ENCODE assay signal across 18 cellular contexts in the genomic region with DNA sequence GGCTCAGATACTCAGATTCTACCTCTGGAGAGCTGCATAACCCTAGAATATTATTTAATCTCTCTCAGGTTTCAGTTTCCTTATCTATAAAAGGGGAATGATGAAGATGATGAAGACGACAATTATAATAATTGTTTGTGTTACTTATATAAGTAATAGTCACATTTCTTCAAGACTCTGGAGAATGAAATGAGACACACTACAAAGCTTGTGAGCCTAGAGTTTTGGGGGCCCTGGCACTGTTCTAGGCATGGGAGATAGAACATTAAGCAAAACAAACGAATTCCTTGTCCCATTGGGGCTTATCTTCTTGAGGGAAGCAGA. TPM values are rescaled to one million over a fixed set of nuclear protein-coding genes. Genes with fewer than 3 reads are reported as not detected.
DNase-seq lines count a peak whose midpoint lies in the region; ATAC-seq and TF ChIP-seq lines count a peak whose summit lies in the region.
"Had no signal": no experiment of that assay in that cellular context is flagged by ENCODE, and none has a peak within 500 bp of the region (broad histone marks: within the 10 kb centered on the region; RNA-seq: fewer than 3 reads in every experiment).

No MANE protein-coding gene starts in this region.

- CTCF ChIA-PET in Panc1 (lab: Charles Lee) = interaction anchor here (1.0 kb wide), 1 partner anchor 10 kb away, joined by 3 read pairs; no protein-coding TSS in a partner anchor

- H3K4me1 Mint-ChIP-seq in T-helper 2 cell treated with Interferon-gamma antibody and Interleukin-4, amounts not matched to agents 5 μg/mL and 100 μg/mL, for 36 hours (ENCODE audit: low read depth) = peaks cover 52% of the 10 kb centered on the region
- peaks cover 52% of the 10 kb centered on the region for H3K4me1 Mint-ChIP-seq in dendritic cell treated with granulocyte-macrophage colony-stimulating factor and Interleukin-4, amounts not matched to agents 40 ng/mL and 50 ng/mL, for 4 days (ENCODE audit: low read depth)

- no peaks in the 10 kb centered on the region for H3K9me3 Mint-ChIP-seq in T-helper 2 cell treated with Interferon-gamma antibody and Interleukin-4, amounts not matched to agents 5 μg/mL and 100 μg/mL, for 36 hours
- H3K9me3 Mint-ChIP-seq in dendritic cell treated with granulocyte-macrophage colony-stimulating factor and Interleukin-4, amounts not matched to agents 40 ng/mL and 50 ng/mL, for 4 days = no peaks in the 10 kb centered on the region

- H3K27ac ChIP-seq in Panc1 (ENCODE audit: low read length) = peak overlapping the region; percentile 98
- H3K27ac ChIP-seq in neutrophil = peak overlapping the region; percentile 42
- H3K27ac ChIP-seq: left ventricle myocardium inferior had no signal

- DNase-seq in T-helper 2 cell treated with Interferon-gamma antibody and Interleukin-4, amounts not matched to agents 5 μg/mL and 100 μg/mL, for 36 hours (ENCODE audit: low spot score) = no peak
- DNase-seq in T-helper 2 cell (no peak), Panc1 (ENCODE audit: low read depth, low spot score) (no peak), HUDEP-2 (lab: John Stamatoyannopoulos, UW; ENCODE audit: unreplicated experiment in 76 of 76) (no peak), AG08395 (ENCODE audit: low spot score) (no peak)
- DNase-seq: 8988T; activated CD4-positive, CD25-positive, alpha-beta regulatory T cell treated with anti-CD3 and anti-CD28 coated beads, Interleukin-2, amount 50 U/mL, for 72 hours; activated gamma-delta T cell; central memory CD4-positive, alpha-beta T cell; HCEC 1CT; left ventricle myocardium inferior; occipital lobe; SK-N-SH; small intestine had no signal

- TF ChIP-seq CTCF in Panc1 (IDR thresholded peaks at IDR 0.05) (no peak), neutrophil (IDR thresholded peaks at IDR 0.05) (no peak)

- no peaks in the 10 kb centered on the region for H3K36me3 ChIP-seq in Panc1 (ENCODE audit: control insufficient read depth, insufficient read depth, low read length)
- H3K36me3 ChIP-seq in neutrophil = no peaks in the 10 kb centered on the region
- H3K36me3 ChIP-seq: left ventricle myocardium inferior, suprapubic skin had no signal

- no peaks in the 10 kb centered on the region for H3K9me3 ChIP-seq in Panc1 (ENCODE audit: control insufficient read depth, insufficient read depth, low read depth, low read length)
- no peaks in the 10 kb centered on the region for H3K9me3 ChIP-seq in neutrophil
- H3K9me3 ChIP-seq: left ventricle myocardium inferior, SK-N-SH, suprapubic skin had no signal

- H3K4me3 Mint-ChIP-seq in T-helper 2 cell treated with Interferon-gamma antibody and Interleukin-4, amounts not matched to agents 5 μg/mL and 100 μg/mL, for 36 hours = peak overlapping the region; percentile 32
- no peak overlapping the region for H3K4me3 Mint-ChIP-seq in dendritic cell treated with granulocyte-macrophage colony-stimulating factor and Interleukin-4, amounts not matched to agents 40 ng/mL and 50 ng/mL, for 4 days

- no peak for ATAC-seq in Panc1
- no peak for ATAC-seq in activated CD4-positive, CD25-positive, alpha-beta regulatory T cell treated with anti-CD3 and anti-CD28 coated beads, Interleukin-2, amount 50 U/mL, for 24 hours

- intact Hi-C loops in Panc1 (cut with micrococcal nuclease; ENCODE audit: unreplicated experiment) = loop anchor here (10.0 kb wide), 2 partner anchors 136 to 316 kb away; no protein-coding TSS in a partner anchor
- intact Hi-C loops in dendritic cell treated with granulocyte-macrophage colony-stimulating factor and Interleukin-4, amounts not matched to agents 40 ng/mL and 50 ng/mL, for 4 days (cut with micrococcal nuclease) = no loop called here

- POLR2A ChIA-PET in Panc1 (lab: Charles Lee) = interaction anchor here (0.5 to 1.3 kb wide), 3 partner anchors 10 to 47 kb away, joined by 4 to 10 read pairs (median 4); no protein-coding TSS in a partner anchor

- H3K36me3 Mint-ChIP-seq in T-helper 2 cell treated with Interferon-gamma antibody and Interleukin-4, amounts not matched to agents 5 μg/mL and 100 μg/mL, for 36 hours (ENCODE audit: low read depth) = peaks cover 26% of the 10 kb centered on the region
- H3K36me3 Mint-ChIP-seq in dendritic cell treated with granulocyte-macrophage colony-stimulating factor and Interleukin-4, amounts not matched to agents 40 ng/mL and 50 ng/mL, for 4 days (ENCODE audit: low read depth) = peaks cover under 1% of the 10 kb centered on the region

- no peaks in the 10 kb centered on the region for H3K27me3 Mint-ChIP-seq in T-helper 2 cell treated with Interferon-gamma antibody and Interleukin-4, amounts not matched to agents 5 μg/mL and 100 μg/mL, for 36 hours (ENCODE audit: low read depth)
- no peaks in the 10 kb centered on the region for H3K27me3 Mint-ChIP-seq in dendritic cell treated with granulocyte-macrophage colony-stimulating factor and Interleukin-4, amounts not matched to agents 40 ng/mL and 50 ng/mL, for 4 days

- peak overlapping the region; percentile 68 for H3K27ac Mint-ChIP-seq in T-helper 2 cell treated with Interferon-gamma antibody and Interleukin-4, amounts not matched to agents 5 μg/mL and 100 μg/mL, for 36 hours
- H3K27ac Mint-ChIP-seq in dendritic cell treated with granulocyte-macrophage colony-stimulating factor and Interleukin-4, amounts not matched to agents 40 ng/mL and 50 ng/mL, for 4 days = peak overlapping the region; percentile 71

- no TSS peak for BruUV-seq in Panc1 (replicated peaks; lab: Mats Ljungman, UMichigan)

- H3K4me3 ChIP-seq in Panc1 (ENCODE audit: low read depth in 2 of 2, low read length in 2 of 2) (peak overlapping the region in 1 of 2 experiments; percentile 66; a peak in 2 of 4 replicates), neutrophil (ENCODE audit: low read depth in 1 of 2, low read length in 1 of 2) (no peak overlapping the region)
- H3K4me3 ChIP-seq: left ventricle myocardium inferior, suprapubic skin had no signal

- no peaks in the 10 kb centered on the region for H3K27me3 ChIP-seq in Panc1 (ENCODE audit: control insufficient read depth, insufficient read depth, low read length)
- H3K27me3 ChIP-seq in neutrophil = no peaks in the 10 kb centered on the region
- H3K27me3 ChIP-seq: suprapubic skin had no signal

- in situ Hi-C loops in Panc1 (cut with HindIII; ENCODE audit: low pct_unique_long_range_greater_than_20kb, low sequenced_read_pairs) = no loop called here

- H3K4me1 ChIP-seq in Panc1 (ENCODE audit: control insufficient read depth, insufficient read depth, low read length) (peaks cover 37% of the 10 kb centered on the region), neutrophil (ENCODE audit: control insufficient read depth in 1 of 2, insufficient read depth in 1 of 2, low read depth in 1 of 2, low read length in 1 of 2) (peaks cover 24 to 30% of the 10 kb centered on the region in 2 experiments)

RNA-seq across cellular contexts. Expression of a gene that starts 5.4 kb away (rescaled TPM):
- total RNA-seq in Panc1 (2021; ENCODE audit: unreplicated experiment) = 210 TPM
- polyA plus RNA-seq in Panc1 (2012; ENCODE audit: insufficient read length) = 80.1 TPM
